In genomic region chr2:61534926-61535325, GRCh38 we compare ENCODE assay signal across 11 cellular contexts. TPM values are rescaled to one million over a fixed set of nuclear protein-coding genes. Genes with fewer than 3 reads are reported as not detected.
DNase-seq lines count a peak whose midpoint lies in the region; ATAC-seq, FAIRE-seq and TF ChIP-seq lines count a peak whose summit lies in the region.
"Had no signal": no experiment of that assay in that cellular context is flagged by ENCODE, and none has a peak within 500 bp of the region (broad histone marks: within the 10 kb centered on the region; RNA-seq: fewer than 3 reads in every experiment).

No MANE protein-coding gene starts in this region.

- no peaks in the 10 kb centered on the region for H3K27me3 ChIP-seq in thyroid gland

- H3K27ac ChIP-seq in thyroid gland: peak overlapping the region in 2 of 3 donors; percentile 99 to 100

- no peaks in the 10 kb centered on the region for H3K36me3 ChIP-seq in thyroid gland

- intact Hi-C loops in thyroid gland (cut with DNase I): loop anchor here (10.0 kb wide), 1 partner anchor 60 kb away; the partner anchor contains the start of gene USP34
- intact Hi-C loops in sciatic nerve (cut with DNase I): loop anchor here (5.0 kb wide), 1 partner anchor 653 kb away; the partner anchor contains the start of gene REL

- POLR2A ChIA-PET in activated CD8-positive, alpha-beta T cell treated with anti-CD3 and anti-CD28 coated beads, Interleukin-2, amount 10 ng/mL, durations not matched to agents 7 days and 5 days (lab: Charles Lee): interaction anchor here (0.6 to 0.8 kb wide), 2 partner anchors 18 to 188 kb away, joined by 3 read pairs; no protein-coding TSS in a partner anchor

- H3K27me3 Mint-ChIP-seq in activated T-cell treated with anti-CD3 and anti-CD28 coated beads, Interleukin-2, amount 50 U/mL, for 72 hours (ENCODE audit: low read depth): no peaks in the 10 kb centered on the region
- no peaks in the 10 kb centered on the region for H3K27me3 Mint-ChIP-seq in activated CD8-positive, alpha-beta T cell treated with anti-CD3 and anti-CD28 coated beads, Interleukin-2, amount 10 ng/mL, durations not matched to agents 7 days and 5 days (ENCODE audit: low read depth)

- no peak for ATAC-seq in activated T-cell treated with anti-CD3 and anti-CD28 coated beads, Interleukin-2, amount 50 U/mL, for 72 hours (replicated peaks in 1 of 2)
- no peak for ATAC-seq in activated CD8-positive, alpha-beta T cell treated with anti-CD3 and anti-CD28 coated beads, Interleukin-2, amount 10 ng/mL, durations not matched to agents 7 days and 5 days
- ATAC-seq in sciatic nerve: no peak

- WGBS in thyroid gland, 2 donors: 26 to 31% methylated on average over 2 of the region's 2 CpGs

- H3K27ac Mint-ChIP-seq in activated T-cell treated with anti-CD3 and anti-CD28 coated beads, Interleukin-2, amount 50 U/mL, for 72 hours: peak overlapping the region; percentile 91
- peak overlapping the region; percentile 94 for H3K27ac Mint-ChIP-seq in activated CD8-positive, alpha-beta T cell treated with anti-CD3 and anti-CD28 coated beads, Interleukin-2, amount 10 ng/mL, durations not matched to agents 7 days and 5 days

- H3K4me1 ChIP-seq in thyroid gland: peaks cover 26 to 36% of the 10 kb centered on the region in 2 donors

- CTCF ChIA-PET in activated CD8-positive, alpha-beta T cell treated with anti-CD3 and anti-CD28 coated beads, Interleukin-2, amount 10 ng/mL, durations not matched to agents 7 days and 5 days (lab: Charles Lee): interaction anchor here (0.5 to 0.7 kb wide), 3 partner anchors 9 to 116 kb away, joined by 3 to 4 read pairs (median 4); no protein-coding TSS in a partner anchor

- H3K9me3 ChIP-seq in iPS-18c (ENCODE audit: control insufficient read depth, insufficient read depth, low read length) (no peaks in the 10 kb centered on the region), thyroid gland (no peaks in the 10 kb centered on the region)

- H3K4me3 Mint-ChIP-seq in activated T-cell treated with anti-CD3 and anti-CD28 coated beads, Interleukin-2, amount 50 U/mL, for 72 hours: peak overlapping the region; percentile 92 to 94
- peak overlapping the region; percentile 89 for H3K4me3 Mint-ChIP-seq in activated CD8-positive, alpha-beta T cell treated with anti-CD3 and anti-CD28 coated beads, Interleukin-2, amount 10 ng/mL, durations not matched to agents 7 days and 5 days

- no peaks in the 10 kb centered on the region for H3K9me3 Mint-ChIP-seq in activated T-cell treated with anti-CD3 and anti-CD28 coated beads, Interleukin-2, amount 50 U/mL, for 72 hours
- H3K9me3 Mint-ChIP-seq in activated CD8-positive, alpha-beta T cell treated with anti-CD3 and anti-CD28 coated beads, Interleukin-2, amount 10 ng/mL, durations not matched to agents 7 days and 5 days (ENCODE audit: insufficient read depth): no peaks in the 10 kb centered on the region

- DNase-seq in activated T-cell treated with anti-CD3 and anti-CD28 coated beads, Interleukin-2, amount 50 U/mL, for 72 hours: no peak
- DNase-seq in activated T-cell treated with anti-CD3 and anti-CD28 coated beads, Interleukin-2, amount 50 U/mL, for 1 hour: no peak
- no peak for DNase-seq in activated CD8-positive, alpha-beta T cell treated with anti-CD3 and anti-CD28 coated beads, Interleukin-2, amount 10 ng/mL, durations not matched to agents 7 days and 5 days
- no peak for DNase-seq in thyroid gland
- no peak for DNase-seq in frontal cortex (ENCODE audit: low spot score in 2 of 2)
- no peak for DNase-seq in NCI-H1048 (lab: John Stamatoyannopoulos, UW)
- no peak for DNase-seq in sciatic nerve (ENCODE audit: low spot score)
- DNase-seq: activated CD4-positive, alpha-beta T cell treated with anti-CD3 and anti-CD28 coated beads, Interleukin-2, amount 50 U/mL, for 4 hours; DMS53; midbrain had no signal

- H3K4me3 ChIP-seq in iPS-18c (ENCODE audit: insufficient read depth, low read depth, low read length) (peak overlapping the region; percentile 62; the same call in 1 of the 2 replicates), thyroid gland (replicated peaks in 1 of 3) (peak overlapping the region in 1 of 3 donors; percentile 79)

- peaks cover 62% of the 10 kb centered on the region for H3K4me1 Mint-ChIP-seq in activated T-cell treated with anti-CD3 and anti-CD28 coated beads, Interleukin-2, amount 50 U/mL, for 72 hours (ENCODE audit: low read depth)
- peaks cover 40% of the 10 kb centered on the region for H3K4me1 Mint-ChIP-seq in activated CD8-positive, alpha-beta T cell treated with anti-CD3 and anti-CD28 coated beads, Interleukin-2, amount 10 ng/mL, durations not matched to agents 7 days and 5 days (ENCODE audit: low read depth)

- no peak for TF ChIP-seq POLR2A in thyroid gland (IDR thresholded peaks at IDR 0.05)

- TF ChIP-seq CTCF in thyroid gland (IDR thresholded peaks at IDR 0.05): no peak

- FAIRE-seq in frontal cortex (lab: Jason Lieb, UNC): no peak

- H3K36me3 Mint-ChIP-seq in activated T-cell treated with anti-CD3 and anti-CD28 coated beads, Interleukin-2, amount 50 U/mL, for 72 hours (ENCODE audit: insufficient read depth in 2 of 2): peaks cover 11 to 12% of the 10 kb centered on the region in 2 donors
- H3K36me3 Mint-ChIP-seq in activated CD8-positive, alpha-beta T cell treated with anti-CD3 and anti-CD28 coated beads, Interleukin-2, amount 10 ng/mL, durations not matched to agents 7 days and 5 days (ENCODE audit: low read depth): peaks cover 35% of the 10 kb centered on the region

RNA-seq across cellular contexts. Expression of gene XPO1, which starts 3.2 kb away (rescaled TPM):
- 100 to 1,000 TPM; 130 to 161 TPM for total RNA-seq in activated T-cell treated with anti-CD3 and anti-CD28 coated beads, Interleukin-2, amount 50 U/mL, for 72 hours
- 100 to 1,000 TPM; 208 to 226 TPM for total RNA-seq in activated CD8-positive, alpha-beta T cell treated with anti-CD3 and anti-CD28 coated beads, Interleukin-2, amount 10 ng/mL, durations not matched to agents 7 days and 5 days
- total RNA-seq in thyroid gland (100 to 1,000 TPM; 104 to 128 (median 118) TPM), frontal cortex (871 TPM), sciatic nerve (131 TPM)
